8 cellular contexts compared by ENCODE assay signal in genomic region chr6:2353412-2354137, GRCh38.
DNase-seq lines count a peak whose midpoint lies in the region; ATAC-seq and TF ChIP-seq lines count a peak whose summit lies in the region.

No MANE protein-coding gene starts in this region.

- no peak overlapping the region for H3K4me3 Mint-ChIP-seq in activated naive CD4-positive, alpha-beta T cell treated with anti-CD3 and anti-CD28 coated beads, Interleukin-2, amount 10 ng/mL, durations not matched to agents 7 days and 5 days

- H3K4me1 Mint-ChIP-seq in activated naive CD4-positive, alpha-beta T cell treated with anti-CD3 and anti-CD28 coated beads, Interleukin-2, amount 10 ng/mL, durations not matched to agents 7 days and 5 days = no peaks in the 10 kb centered on the region

- H3K27me3 Mint-ChIP-seq in activated naive CD4-positive, alpha-beta T cell treated with anti-CD3 and anti-CD28 coated beads, Interleukin-2, amount 10 ng/mL, durations not matched to agents 7 days and 5 days = no peaks in the 10 kb centered on the region

- ATAC-seq in HG02970 (IDR thresholded peaks at IDR 0.05; ENCODE audit: low FRiP score, unreplicated experiment) = no peak

- CTCF ChIA-PET in activated naive CD4-positive, alpha-beta T cell treated with anti-CD3 and anti-CD28 coated beads, Interleukin-2, amount 10 ng/mL, durations not matched to agents 7 days and 5 days (lab: Charles Lee) = interaction anchor here (0.7 to 2.4 kb wide), 17 partner anchors 10 to 758 kb away, joined by 3 to 33 read pairs (median 4); no protein-coding TSS in a partner anchor

- H3K36me3 Mint-ChIP-seq in activated naive CD4-positive, alpha-beta T cell treated with anti-CD3 and anti-CD28 coated beads, Interleukin-2, amount 10 ng/mL, durations not matched to agents 7 days and 5 days = no peaks in the 10 kb centered on the region

- H3K9me3 Mint-ChIP-seq in activated naive CD4-positive, alpha-beta T cell treated with anti-CD3 and anti-CD28 coated beads, Interleukin-2, amount 10 ng/mL, durations not matched to agents 7 days and 5 days = no peaks in the 10 kb centered on the region

- TF ChIP-seq CTCF in LNCAP (IDR thresholded peaks at IDR 0.05) = peak; percentile 76

- intact Hi-C loops in posterior cingulate gyrus (cut with DNase I) = loop anchor here (1.0 to 10.0 kb wide), 4 partner anchors 249 to 757 kb away; no protein-coding TSS in a partner anchor

- DNase-seq in EH (ENCODE audit: low read depth) = peak; percentile 74
- peak; percentile 62 for DNase-seq in SHP77 treated with DMSO at 0.1 percent for 48 hours (lab: John Stamatoyannopoulos, UW)
- peak; percentile 75 for DNase-seq in activated naive CD4-positive, alpha-beta T cell treated with anti-CD3 and anti-CD28 coated beads, Interleukin-2, amount 10 ng/mL, durations not matched to agents 7 days and 5 days
- peak; percentile 73 for DNase-seq in glomerular visceral epithelial cell (ENCODE audit: extremely low spot score)
- peak in 6 of 10 donors; percentile 48 to 89 (median 56) for DNase-seq in posterior cingulate gyrus
- no peak for DNase-seq in GOT3 (lab: John Stamatoyannopoulos, UW)

- no peak overlapping the region for H3K27ac Mint-ChIP-seq in activated naive CD4-positive, alpha-beta T cell treated with anti-CD3 and anti-CD28 coated beads, Interleukin-2, amount 10 ng/mL, durations not matched to agents 7 days and 5 days
